ENCODE assay signal across 17 cellular contexts in genomic region chr4:144003219-144003618, GRCh38. TPM values are rescaled to one million over a fixed set of nuclear protein-coding genes. Genes with fewer than 3 reads are reported as not detected.
"Had no signal": no experiment of that assay in that cellular context is flagged by ENCODE, and none has a peak within 500 bp of the region (broad histone marks: within the 10 kb centered on the region; RNA-seq: fewer than 3 reads in every experiment).

No MANE protein-coding gene starts in this region.

RNA-seq across cellular contexts. Expression of gene GYPB, which starts 16.0 kb away (rescaled TPM):
- total RNA-seq: activated B cell treated with CpG ODN at 0.5 μM for 24 hours; activated CD4-positive, alpha-beta memory T cell treated with anti-CD3 and anti-CD28 coated beads for 36 hours; activated CD4-positive, alpha-beta T cell treated with anti-CD3 and anti-CD28 coated beads, Interleukin-2, amount 10 ng/mL, durations not matched to agents 24 days and 14 days; activated CD8-positive, alpha-beta memory T cell treated with anti-CD3 and anti-CD28 coated beads for 36 hours; activated CD8-positive, alpha-beta T cell treated with anti-CD3 and anti-CD28 coated beads for 36 hours; activated naive CD4-positive, alpha-beta T cell treated with anti-CD3 and anti-CD28 coated beads for 36 hours; activated naive CD4-positive, alpha-beta T cell treated with anti-CD3 and anti-CD28 coated beads, Interleukin-2, amount 50 U/mL, for 72 hours; activated naive CD8-positive, alpha-beta T cell treated with anti-CD3 and anti-CD28 coated beads for 36 hours; activated T-cell treated with anti-CD3 and anti-CD28 coated beads, Interleukin-2, amount 50 U/mL, for 4 hours; activated T-cell treated with anti-CD3 and anti-CD28 coated beads, Interleukin-2, amount 50 U/mL, for 72 hours; activated T-helper 1 cell treated with anti-CD3 and anti-CD28 coated beads, Interleukin-12 subunit alpha, Interleukin-12 subunit beta, Interleukin-2, Interleukin-4 antibody, amounts not matched to agents 30 ng/mL and 10 ng/mL and 1 ng/mL, durations not matched to agents 14 hours and 24 hours and 36 hours; activated T-helper 17 cell treated with anti-CD3 and anti-CD28 coated beads, Interleukin-2, amount 50 U/mL, for 72 hours; adrenal gland; astrocyte; body of pancreas; breast epithelium had no signal
- polyA plus RNA-seq: adrenal gland, aorta had no signal
